Comparison of ENCODE assay signal across 24 cellular contexts in genomic region chr9:109273869-109274268, GRCh38.
"Had no signal": no experiment of that assay in that cellular context is flagged by ENCODE, and none has a peak within 500 bp of the region (broad histone marks: within the 10 kb centered on the region; RNA-seq: fewer than 3 reads in every experiment).

No MANE protein-coding gene starts in this region.

- H3K9me3 ChIP-seq: breast epithelium, esophagus squamous epithelium, gastrocnemius medialis, sigmoid colon, spleen, testis, upper lobe of right lung had no signal

- H3K27ac ChIP-seq: breast epithelium, esophagus squamous epithelium, spleen, testis, upper lobe of right lung had no signal

- H3K36me3 ChIP-seq: breast epithelium, esophagus squamous epithelium, gastrocnemius medialis, sigmoid colon, spleen, upper lobe of right lung had no signal

- H3K27me3 ChIP-seq: breast epithelium, gastrocnemius medialis, sigmoid colon, testis, upper lobe of right lung had no signal

- H3K4me3 ChIP-seq: breast epithelium, esophagus squamous epithelium, gastrocnemius medialis, sigmoid colon, spleen, testis, upper lobe of right lung had no signal

- ATAC-seq: activated CD4-positive, alpha-beta T cell treated with anti-CD3 and anti-CD28 coated beads for 36 hours; activated T-cell treated with anti-CD3 and anti-CD28 coated beads, Interleukin-2, amount 50 U/mL, for 4 hours; gastrocnemius medialis; upper lobe of right lung had no signal

- H3K4me1 ChIP-seq: breast epithelium, spleen, testis, upper lobe of right lung had no signal

- DNase-seq: activated B cell treated with CpG ODN at 0.5 μM for 24 hours; activated CD4-positive, alpha-beta T cell treated with anti-CD3 and anti-CD28 coated beads for 36 hours; activated CD4-positive, alpha-beta T cell treated with anti-CD3 and anti-CD28 coated beads, Interleukin-2, amount 50 U/mL, for 4 hours; activated CD8-positive, alpha-beta memory T cell treated with anti-CD3 and anti-CD28 coated beads, Interleukin-2, amount 50 U/mL, for 48 hours; activated naive CD4-positive, alpha-beta T cell treated with Interleukin-2 at 50 U/mL for 16 hours; activated naive CD8-positive, alpha-beta T cell treated with anti-CD3 and anti-CD28 coated beads for 36 hours; activated T-cell treated with anti-CD3 and anti-CD28 coated beads, Interleukin-2, amount 50 U/mL, for 4 hours; cerebellar nuclear complex; cortex of kidney; endodermal cell; esophagus squamous epithelium; gastrocnemius medialis; left colon; nephron progenitor cell; posterior cingulate gyrus; sigmoid colon; spleen; stimulated activated CD4-positive, alpha-beta T cell treated with anti-CD3 and anti-CD28 coated beads, Interleukin-4, amount 100 ng/mL, for 1 hour; stimulated activated naive CD4-positive, alpha-beta T cell; T-helper 1 cell; T-helper 9 cell; testis; upper lobe of right lung had no signal
